Comparison of ENCODE assay signal across 1 cellular context in the genomic region with DNA sequence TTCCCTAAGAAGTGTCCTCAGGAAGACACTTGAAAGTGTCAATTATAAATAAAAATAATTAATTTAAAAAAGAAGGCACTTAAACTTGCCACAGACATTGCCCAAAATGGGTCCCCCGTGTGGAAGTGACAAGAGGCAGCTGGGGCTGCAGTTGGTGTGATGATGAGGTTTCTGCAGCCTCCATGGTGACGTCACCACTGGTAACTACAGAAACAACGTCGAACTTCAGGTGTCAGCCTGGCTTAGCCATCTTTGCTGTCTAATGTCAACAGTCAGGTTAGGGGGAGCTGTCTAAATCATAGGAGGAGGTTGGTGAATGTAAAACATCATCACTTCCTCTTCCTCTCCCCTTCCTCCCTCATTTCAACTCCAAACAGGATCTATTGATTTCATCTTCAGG.
TF ChIP-seq lines count a peak whose summit lies in the region.

No MANE protein-coding gene starts in this region.

TF ChIP-seq in H1, 55 proteins besides CTCF, POLR2A, EP300 and RAD21:
- TF ChIP-seq BACH1 (IDR thresholded peaks at IDR 0.05; ENCODE audit: low read length), result no peak
- no peak for TF ChIP-seq JUND (IDR thresholded peaks at IDR 0.05; ENCODE audit: low read length)
- no peak for TF ChIP-seq SP2 (IDR thresholded peaks at IDR 0.05; ENCODE audit: low read length)
- TF ChIP-seq TEAD4 (IDR thresholded peaks at IDR 0.05; ENCODE audit: low read depth, low read length), result no peak
- TF ChIP-seq, protein P1, sequence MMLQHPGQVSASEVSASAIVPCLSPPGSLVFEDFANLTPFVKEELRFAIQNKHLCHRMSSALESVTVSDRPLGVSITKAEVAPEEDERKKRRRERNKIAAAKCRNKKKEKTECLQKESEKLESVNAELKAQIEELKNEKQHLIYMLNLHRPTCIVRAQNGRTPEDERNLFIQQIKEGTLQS (IDR thresholded peaks at IDR 0.05; ENCODE audit: insufficient read depth, low read depth, low read length), result no peak
- TF ChIP-seq CTBP2 (IDR thresholded peaks at IDR 0.05; ENCODE audit: borderline replicate concordance, insufficient read depth, insufficient read length, low read length), result no peak
- TF ChIP-seq KDM5A (IDR thresholded peaks at IDR 0.05; ENCODE audit: low read length), result no peak
- TF ChIP-seq CBX8 (IDR thresholded peaks at IDR 0.05; ENCODE audit: borderline replicate concordance, low read depth, low read length), result no peak
- TF ChIP-seq BCL11A (IDR thresholded peaks at IDR 0.05; ENCODE audit: low read depth in 2 of 2, low read length in 2 of 2), result no peak
- no peak for TF ChIP-seq TBP (IDR thresholded peaks at IDR 0.05; ENCODE audit: low read depth, low read length)
- TF ChIP-seq POLR2AphosphoS5 (IDR thresholded peaks at IDR 0.05; ENCODE audit: low read depth, low read length), result no peak
- TF ChIP-seq RBBP5 (IDR thresholded peaks at IDR 0.05; ENCODE audit: borderline replicate concordance, low read depth, low read length), result no peak
- TF ChIP-seq HDAC6 (IDR thresholded peaks at IDR 0.05; ENCODE audit: low read depth, low read length), result no peak
- TF ChIP-seq, protein P2, sequence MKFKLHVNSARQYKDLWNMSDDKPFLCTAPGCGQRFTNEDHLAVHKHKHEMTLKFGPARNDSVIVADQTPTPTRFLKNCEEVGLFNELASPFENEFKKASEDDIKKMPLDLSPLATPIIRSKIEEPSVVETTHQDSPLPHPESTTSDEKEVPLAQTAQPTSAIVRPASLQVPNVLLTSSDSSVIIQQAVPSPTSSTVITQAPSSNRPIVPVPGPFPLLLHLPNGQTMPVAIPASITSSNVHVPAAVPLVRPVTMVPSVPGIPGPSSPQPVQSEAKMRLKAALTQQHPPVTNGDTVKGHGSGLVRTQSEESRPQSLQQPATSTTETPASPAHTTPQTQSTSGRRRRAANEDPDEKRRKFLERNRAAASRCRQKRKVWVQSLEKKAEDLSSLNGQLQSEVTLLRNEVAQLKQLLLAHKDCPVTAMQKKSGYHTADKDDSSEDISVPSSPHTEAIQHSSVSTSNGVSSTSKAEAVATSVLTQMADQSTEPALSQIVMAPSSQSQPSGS (IDR thresholded peaks at IDR 0.05; ENCODE audit: low read length), result no peak
- no peak for TF ChIP-seq SIN3A (conservative IDR thresholded peaks at IDR 0.05 in 1 of 2, IDR thresholded peaks at IDR 0.05 in 1 of 2; ENCODE audit: low read depth in 1 of 2, low read length in 2 of 2)
- TF ChIP-seq PHF8 (conservative IDR thresholded peaks at IDR 0.05; ENCODE audit: low read depth, low read length), result no peak
- TF ChIP-seq SUZ12 (IDR thresholded peaks at IDR 0.05; ENCODE audit: low read length), result no peak
- no peak for TF ChIP-seq NRF1 (IDR thresholded peaks at IDR 0.05; ENCODE audit: low read depth, low read length)
- no peak for TF ChIP-seq YY1 (IDR thresholded peaks at IDR 0.05; ENCODE audit: low read depth, low read length)
- no peak for TF ChIP-seq FOSL1 (IDR thresholded peaks at IDR 0.05; ENCODE audit: insufficient read depth, low read depth, low read length)
TF ChIP-seq in H1: peak in this region for 0.
